In the genomic region with DNA sequence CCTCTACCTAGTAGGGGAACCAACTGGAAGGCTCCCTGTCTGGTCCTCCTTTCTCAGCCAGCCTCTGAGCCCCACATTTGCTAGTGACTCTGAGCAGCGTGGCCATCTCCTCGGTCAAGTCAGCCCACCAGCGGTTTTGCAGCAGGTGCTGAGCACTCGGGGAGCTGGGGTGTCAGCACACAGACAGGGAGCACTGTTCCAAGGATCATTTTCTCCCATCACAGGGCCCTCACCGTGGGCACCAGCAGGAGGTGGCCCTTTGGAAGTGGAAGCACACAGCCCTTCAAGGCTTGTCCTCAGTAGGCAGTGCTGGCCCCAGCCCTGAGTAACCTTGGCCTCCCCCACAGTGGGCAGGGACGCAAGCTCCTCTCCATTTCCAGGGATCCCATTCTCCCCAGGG, we compare ENCODE assay signal across 16 cellular contexts. TPM values are rescaled to one million over a fixed set of nuclear protein-coding genes. Genes with fewer than 3 reads are reported as not detected.
DNase-seq lines count a peak whose midpoint lies in the region; ATAC-seq and TF ChIP-seq lines count a peak whose summit lies in the region.
"Had no signal": no experiment of that assay in that cellular context is flagged by ENCODE, and none has a peak within 500 bp of the region (broad histone marks: within the 10 kb centered on the region; RNA-seq: fewer than 3 reads in every experiment).

No MANE protein-coding gene starts in this region.

- intact Hi-C loops in cardiac septum (cut with DNase I) (no loop called here), left ventricle myocardium inferior (cut with micrococcal nuclease) (no loop called here), posterior vena cava (cut with DNase I) (no loop called here)

- no peaks in the 10 kb centered on the region for H3K36me3 ChIP-seq in left ventricle myocardium inferior
- H3K36me3 ChIP-seq in stomach smooth muscle (ENCODE audit: control insufficient read depth in 2 of 2, insufficient read depth in 2 of 2, low read length in 2 of 2): peaks cover 0 to 2% of the 10 kb centered on the region in 2 donors
- H3K36me3 ChIP-seq in WERI-Rb-1: no peaks in the 10 kb centered on the region

- peaks cover 37% of the 10 kb centered on the region for H3K4me1 ChIP-seq in left ventricle myocardium inferior
- peaks cover 56% of the 10 kb centered on the region for H3K4me1 ChIP-seq in stomach smooth muscle (ENCODE audit: control insufficient read depth, insufficient read depth, low read length)

- no peak for TF ChIP-seq CTCF in left ventricle myocardium inferior (IDR thresholded peaks at IDR 0.05; ENCODE audit: borderline replicate concordance)
- TF ChIP-seq CTCF in WERI-Rb-1 (IDR thresholded peaks at IDR 0.05; ENCODE audit: low read depth, low read length): no peak

- no peak for ATAC-seq in HG03520 (IDR thresholded peaks at IDR 0.05; ENCODE audit: unreplicated experiment)
- ATAC-seq: GM12878, HCT116 had no signal

- H3K4me3 ChIP-seq in left ventricle myocardium inferior: no peak overlapping the region
- H3K4me3 ChIP-seq in stomach smooth muscle (ENCODE audit: low read length in 2 of 2): no peak overlapping the region
- H3K4me3 ChIP-seq in WERI-Rb-1 (ENCODE audit: low read depth, low read length): no peak overlapping the region
- H3K4me3 ChIP-seq: GM12878 had no signal

- H3K27me3 ChIP-seq in left ventricle myocardium inferior (ENCODE audit: low read depth) (no peaks in the 10 kb centered on the region), stomach smooth muscle (ENCODE audit: control insufficient read depth in 1 of 2, insufficient read depth in 2 of 2, low read length in 2 of 2) (no peaks in the 10 kb centered on the region), WERI-Rb-1 (ENCODE audit: insufficient read depth, low read depth, severe bottlenecking) (no peaks in the 10 kb centered on the region)

- no peak overlapping the region for H3K9ac ChIP-seq in stomach smooth muscle (ENCODE audit: low read length in 2 of 2)

- H3K9me3 ChIP-seq in left ventricle myocardium inferior (replicated peaks): no peaks in the 10 kb centered on the region
- H3K9me3 ChIP-seq in stomach smooth muscle (ENCODE audit: control insufficient read depth in 2 of 2, low read length in 2 of 2): no peaks in the 10 kb centered on the region
- no peaks in the 10 kb centered on the region for H3K9me3 ChIP-seq in WERI-Rb-1 (ENCODE audit: severe bottlenecking)

- H3K27ac ChIP-seq in left ventricle myocardium inferior (replicated peaks) (no peak overlapping the region), stomach smooth muscle (ENCODE audit: low read length) (peak overlapping the region; percentile 88), WERI-Rb-1 (no peak overlapping the region)

- DNase-seq in cardiac septum (ENCODE audit: low spot score) (peak; percentile 44), left ventricle myocardium inferior (no peak), iPS-NIHi7 (ENCODE audit: extremely low spot score) (peak; percentile 4), posterior vena cava (ENCODE audit: low spot score) (peak; percentile 58), WERI-Rb-1 (no peak)
- DNase-seq in activated naive CD4-positive, alpha-beta T cell treated with Interleukin-2 at 50 U/mL for 16 hours: no peak
- DNase-seq: 8988T; AML-193; C1 segment of cervical spinal cord; Calu3; CD4-positive, alpha-beta T cell; DMS79 had no signal

RNA-seq across cellular contexts. Expression of gene EML1, which starts 24.1 kb away (rescaled TPM):
- total RNA-seq in cardiac septum (29.9 TPM), left ventricle myocardium inferior (33.3 TPM), posterior vena cava (10 to 100 TPM; 83.1 to 92.6 TPM)

Comparison
In these comparisons a context has a peak if more than half of its experiments do, and no peak if none do; other contexts are left out.
1. DNase-seq: peak in cardiac septum (single experiment), iPS-NIHi7 (single experiment) and posterior vena cava (single experiment); none in left ventricle myocardium inferior (single experiment), activated naive CD4-positive, alpha-beta T cell treated with Interleukin-2 at 50 U/mL for 16 hours (single experiment) and WERI-Rb-1 (single experiment).